14 cellular contexts compared by ENCODE assay signal in genomic region chr22:27682438-27682837, GRCh38.
DNase-seq lines count a peak whose midpoint lies in the region; ATAC-seq, FAIRE-seq and TF ChIP-seq lines count a peak whose summit lies in the region.
"Had no signal": no experiment of that assay in that cellular context is flagged by ENCODE, and none has a peak within 500 bp of the region (broad histone marks: within the 10 kb centered on the region; RNA-seq: fewer than 3 reads in every experiment).

No MANE protein-coding gene starts in this region.

- no peak for TF ChIP-seq POLR2A in NB4 (IDR thresholded peaks at IDR 0.05; ENCODE audit: extremely low read depth, insufficient read length)

- no peak for ATAC-seq in HG03108 (IDR thresholded peaks at IDR 0.05; ENCODE audit: unreplicated experiment)
- ATAC-seq in GM18867 (IDR thresholded peaks at IDR 0.05; ENCODE audit: unreplicated experiment) = no peak
- ATAC-seq: left colon, sciatic nerve had no signal

- no peaks in the 10 kb centered on the region for H3K9me3 ChIP-seq in neural cell (ENCODE audit: low read length)

- H4K20me1 ChIP-seq in neural cell (ENCODE audit: insufficient read depth) = no peaks in the 10 kb centered on the region

- H3K36me3 ChIP-seq in neural cell (ENCODE audit: insufficient read depth, low read length) = no peaks in the 10 kb centered on the region

- no peaks in the 10 kb centered on the region for H3K79me2 ChIP-seq in neural cell (replicated peaks; ENCODE audit: insufficient read depth, low read length)

- no peak for FAIRE-seq in D721Med (lab: Jason Lieb, UNC)

- no peaks in the 10 kb centered on the region for H3K27me3 ChIP-seq in neural cell (ENCODE audit: insufficient read depth, low read depth, low read length)

- no peak overlapping the region for H2AFZ ChIP-seq in neural cell (ENCODE audit: low read depth, low read length)

- peak; percentile 6 for TF ChIP-seq CTCF in D721Med (IDR thresholded peaks at IDR 0.05; ENCODE audit: insufficient read depth, missing control alignments)
- TF ChIP-seq CTCF in NB4 (IDR thresholded peaks at IDR 0.05; ENCODE audit: low read depth, low read length) = peak; percentile 57
- peak; percentile 28 for TF ChIP-seq CTCF in neural cell (IDR thresholded peaks at IDR 0.05; ENCODE audit: poor library complexity, severe bottlenecking)

- no peak overlapping the region for H3K27ac ChIP-seq in neural cell (ENCODE audit: low read length)

- H3K4me3 ChIP-seq in NB4 (ENCODE audit: low read depth, low read length) (no peak overlapping the region), neural cell (ENCODE audit: low read length) (no peak overlapping the region)

- no peak for TF ChIP-seq EP300 in neural cell (conservative IDR thresholded peaks at IDR 0.05; ENCODE audit: poor library complexity, severe bottlenecking)

- H3K4me2 ChIP-seq in neural cell (ENCODE audit: low read length) = no peak overlapping the region

- no peak for TF ChIP-seq RAD21 in neural cell (conservative IDR thresholded peaks at IDR 0.05)

- H3F3A ChIP-seq in neural cell (ENCODE audit: insufficient read depth, low read length, poor library complexity, severe bottlenecking) = no peaks in the 10 kb centered on the region

- H3K9ac ChIP-seq in neural cell (ENCODE audit: low read length) = no peak overlapping the region

- no peaks in the 10 kb centered on the region for H3K9me2 ChIP-seq in neural cell (ENCODE audit: insufficient read depth, low read length)

- no peak for DNase-seq in D721Med (ENCODE audit: insufficient read length, low spot score)
- peak; percentile 31 for DNase-seq in NB4 (ENCODE audit: low read depth)
- DNase-seq in dermis blood vessel endothelial cell = peak; percentile 27
- no peak for DNase-seq in T-helper 9 cell
- no peak for DNase-seq in NCI-H2081 (lab: John Stamatoyannopoulos, UW)
- DNase-seq: activated naive CD8-positive, alpha-beta T cell treated with anti-CD3 and anti-CD28 coated beads for 36 hours; CD4-positive, CD25-positive, alpha-beta regulatory T cell; cortex of kidney; left colon; RPMI8226 had no signal

TF ChIP-seq in neural cell, 6 proteins besides CTCF, POLR2A, EP300 and RAD21:
- TF ChIP-seq REST (IDR thresholded peaks at IDR 0.05; ENCODE audit: borderline replicate concordance) = no peak
- TF ChIP-seq POLR2AphosphoS5 (IDR thresholded peaks at IDR 0.05) = no peak
- TF ChIP-seq TAF1 (IDR thresholded peaks at IDR 0.05; ENCODE audit: low read depth) = no peak
- TF ChIP-seq SMC3 (conservative IDR thresholded peaks at IDR 0.05; ENCODE audit: poor library complexity) = no peak
- no peak for TF ChIP-seq MXI1 (conservative IDR thresholded peaks at IDR 0.05; ENCODE audit: poor library complexity, severe bottlenecking)
- TF ChIP-seq EZH2 (IDR thresholded peaks at IDR 0.05; ENCODE audit: borderline replicate concordance, insufficient read depth, low read length, poor library complexity, severe bottlenecking) = no peak

Comparison
In these comparisons a context has a peak if more than half of its experiments do, and no peak if none do; other contexts are left out.
1. DNase-seq: peak in NB4 (single experiment) and dermis blood vessel endothelial cell (single experiment); none in D721Med (single experiment), T-helper 9 cell (single experiment) and NCI-H2081 (0 of 2).
2. CTCF ChIP-seq: peak in every context shown above with its lines; median percentile 57 in NB4; 28 in neural cell; 6 in D721Med.